Comparison of ENCODE assay signal across 11 cellular contexts in the genomic region with DNA sequence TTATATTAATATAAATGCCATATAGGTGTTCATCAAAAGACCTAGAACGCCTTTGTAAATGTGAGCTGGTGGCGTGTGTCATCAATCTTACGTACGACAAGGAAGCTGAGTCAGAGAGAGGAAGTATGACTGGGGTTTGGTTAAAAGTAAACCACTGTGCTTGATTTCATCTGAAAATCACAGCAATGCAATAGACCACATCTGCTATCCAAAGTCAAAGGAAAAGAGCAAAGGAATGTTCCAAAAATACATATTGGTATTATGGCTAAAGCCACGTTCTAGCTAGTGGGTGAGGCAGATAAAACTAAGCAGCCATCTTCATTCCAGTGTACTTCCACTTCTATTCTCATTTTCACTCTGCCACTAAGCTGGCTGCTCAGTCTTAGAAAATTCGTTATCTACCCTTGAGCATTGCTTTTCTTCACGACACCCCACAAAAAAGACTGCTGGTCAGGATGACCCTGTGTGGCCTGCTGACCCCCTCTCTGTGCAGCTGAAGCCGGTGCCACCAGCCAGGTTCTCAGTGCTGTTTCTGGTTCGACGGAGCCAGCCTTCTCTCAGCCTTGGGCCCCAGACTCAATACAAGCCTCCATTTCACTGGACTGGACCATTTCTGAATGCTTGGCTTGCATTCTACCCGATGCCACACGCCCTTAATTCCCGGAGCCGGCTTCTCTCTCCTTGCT. TPM values are rescaled to one million over a fixed set of nuclear protein-coding genes. Genes with fewer than 3 reads are reported as not detected.
A peak's percentile ranks its signal among the peaks of the same experiment; 100 is the strongest.
DNase-seq lines count a peak whose midpoint lies in the region; ATAC-seq, FAIRE-seq and TF ChIP-seq lines count a peak whose summit lies in the region.
"Had no signal": no experiment of that assay in that cellular context is flagged by ENCODE, and none has a peak within 500 bp of the region (broad histone marks: within the 10 kb centered on the region; RNA-seq: fewer than 3 reads in every experiment).

No MANE protein-coding gene starts in this region.

- H3K4me2 ChIP-seq in endothelial cell of umbilical vein (ENCODE audit: insufficient read depth, low read length): peak overlapping the region; percentile 77

- ATAC-seq in stimulated activated memory B cell treated with anti-CD40 and anti-IgM and Interleukin-4, amounts not matched to agents 10 μg/mL and 1 μg/mL and 100 μg/mL, for 72 hours: peak; percentile 62
- ATAC-seq in GM19455 (IDR thresholded peaks at IDR 0.05; ENCODE audit: unreplicated experiment): no peak

- peaks cover 75% of the 10 kb centered on the region for H3K27me3 Mint-ChIP-seq in activated T-cell treated with anti-CD3 and anti-CD28 coated beads, Interleukin-2, amount 50 U/mL, for 24 hours
- H3K27me3 Mint-ChIP-seq in stimulated activated memory B cell treated with anti-CD40 and anti-IgM and Interleukin-4, amounts not matched to agents 10 μg/mL and 1 μg/mL and 100 μg/mL, for 72 hours: peaks cover 10% of the 10 kb centered on the region

- no peak for DNase-seq in activated T-cell treated with anti-CD3 and anti-CD28 coated beads, Interleukin-2, amount 50 U/mL, for 24 hours
- DNase-seq in activated T-cell treated with anti-CD3 and anti-CD28 coated beads for 4 hours (no peak), RKO (ENCODE audit: low spot score) (peak; percentile 97), endothelial cell of umbilical vein (ENCODE audit: low read depth, low spot score) (peak; percentile 85), NCI-H187 (lab: John Stamatoyannopoulos, UW) (no peak), DMS 273 treated with DMSO at 0.1 percent for 48 hours (lab: John Stamatoyannopoulos, UW) (no peak)
- DNase-seq: Caco-2, NCI-H1436 had no signal

- intact Hi-C loops in endothelial cell of umbilical vein (cut with micrococcal nuclease): loop anchor here (1.0 to 10.0 kb wide), 4 partner anchors 26 to 1077 kb away; no protein-coding TSS in a partner anchor

- CTCF ChIA-PET in endothelial cell of umbilical vein (lab: Charles Lee): interaction anchor here (0.9 to 2.6 kb wide), 5 partner anchors 16 to 164 kb away, joined by 4 to 17 read pairs (median 7); partner anchors contain the start of gene SECISBP2

- no peak for TF ChIP-seq CTCF in endothelial cell of umbilical vein (IDR thresholded peaks at IDR 0.05; ENCODE audit: extremely low read depth in 1 of 2, insufficient read depth in 1 of 2, low read depth in 1 of 2, low read length in 2 of 2)

- no peaks in the 10 kb centered on the region for H3K9me3 Mint-ChIP-seq in activated T-cell treated with anti-CD3 and anti-CD28 coated beads, Interleukin-2, amount 50 U/mL, for 24 hours
- H3K9me3 Mint-ChIP-seq in stimulated activated memory B cell treated with anti-CD40 and anti-IgM and Interleukin-4, amounts not matched to agents 10 μg/mL and 1 μg/mL and 100 μg/mL, for 72 hours: peaks cover 3% of the 10 kb centered on the region

- dilution Hi-C loops in endothelial cell of umbilical vein (cut with MboI; ENCODE audit: extremely low pct_ligation_motif_present, low sequenced_read_pairs): no loop called here

- BruUV-seq in endothelial cell of umbilical vein (replicated peaks; lab: Mats Ljungman, UMichigan): no TSS peak

- H3K27ac ChIP-seq in endothelial cell of umbilical vein (ENCODE audit: insufficient read depth, low read depth, low read length): peak overlapping the region; percentile 96

- H3K4me1 Mint-ChIP-seq in activated T-cell treated with anti-CD3 and anti-CD28 coated beads, Interleukin-2, amount 50 U/mL, for 24 hours (ENCODE audit: low read depth): peaks cover 26% of the 10 kb centered on the region
- H3K4me1 Mint-ChIP-seq in stimulated activated memory B cell treated with anti-CD40 and anti-IgM and Interleukin-4, amounts not matched to agents 10 μg/mL and 1 μg/mL and 100 μg/mL, for 72 hours: peaks cover 31% of the 10 kb centered on the region

- H3K9me1 ChIP-seq in endothelial cell of umbilical vein (replicated peaks; ENCODE audit: control insufficient read depth, extremely low read depth, insufficient read depth, low read length): no peaks in the 10 kb centered on the region

- no peaks in the 10 kb centered on the region for H3K27me3 ChIP-seq in endothelial cell of umbilical vein (ENCODE audit: control insufficient read depth in 2 of 2, insufficient read depth in 2 of 2, low read length in 2 of 2)

- no peak overlapping the region for H3K4me3 ChIP-seq in endothelial cell of umbilical vein (replicated peaks in 1 of 3; ENCODE audit: insufficient read depth in 1 of 3, low read depth in 1 of 3, low read length in 3 of 3)

- no peak overlapping the region for H3K4me3 Mint-ChIP-seq in activated T-cell treated with anti-CD3 and anti-CD28 coated beads, Interleukin-2, amount 50 U/mL, for 24 hours
- no peak overlapping the region for H3K4me3 Mint-ChIP-seq in stimulated activated memory B cell treated with anti-CD40 and anti-IgM and Interleukin-4, amounts not matched to agents 10 μg/mL and 1 μg/mL and 100 μg/mL, for 72 hours

- H3K9me3 ChIP-seq in endothelial cell of umbilical vein (replicated peaks; ENCODE audit: control insufficient read depth, insufficient read depth, low read length): no peaks in the 10 kb centered on the region
- H3K9me3 ChIP-seq: Caco-2 had no signal

- H4K20me1 ChIP-seq in endothelial cell of umbilical vein (replicated peaks; ENCODE audit: control insufficient read depth, extremely low read depth, insufficient read depth, low read length): no peaks in the 10 kb centered on the region

- peaks cover 24% of the 10 kb centered on the region for H3K4me1 ChIP-seq in endothelial cell of umbilical vein (ENCODE audit: control insufficient read depth, extremely low read depth, insufficient read depth, low read length)
- H3K4me1 ChIP-seq: Caco-2 had no signal

- POLR2A ChIA-PET in endothelial cell of umbilical vein (lab: Charles Lee): interaction anchor here (1.5 to 1.9 kb wide), 2 partner anchors 17 to 25 kb away, joined by 6 to 7 read pairs; no protein-coding TSS in a partner anchor

- no peaks in the 10 kb centered on the region for H3K36me3 Mint-ChIP-seq in activated T-cell treated with anti-CD3 and anti-CD28 coated beads, Interleukin-2, amount 50 U/mL, for 24 hours (ENCODE audit: low read depth)
- no peaks in the 10 kb centered on the region for H3K36me3 Mint-ChIP-seq in stimulated activated memory B cell treated with anti-CD40 and anti-IgM and Interleukin-4, amounts not matched to agents 10 μg/mL and 1 μg/mL and 100 μg/mL, for 72 hours

- no peak for TF ChIP-seq POLR2A in endothelial cell of umbilical vein (IDR thresholded peaks at IDR 0.05; ENCODE audit: low read depth, low read length)

- FAIRE-seq in endothelial cell of umbilical vein (lab: Jason Lieb, UNC): peak; percentile 94

- H3K9ac ChIP-seq in endothelial cell of umbilical vein (replicated peaks; ENCODE audit: extremely low read depth, insufficient read depth, low read length): peak overlapping the region; percentile 59

- no peaks in the 10 kb centered on the region for H3K36me3 ChIP-seq in endothelial cell of umbilical vein (ENCODE audit: control insufficient read depth in 2 of 2, extremely low read depth in 1 of 2, insufficient read depth in 2 of 2, low read length in 2 of 2)

- peak overlapping the region; percentile 66 for H2AFZ ChIP-seq in endothelial cell of umbilical vein (ENCODE audit: low read depth, low read length)

- H3K79me2 ChIP-seq in endothelial cell of umbilical vein (ENCODE audit: control insufficient read depth, insufficient read depth, low read length): no peaks in the 10 kb centered on the region

- peak overlapping the region; percentile 33 for H3K27ac Mint-ChIP-seq in activated T-cell treated with anti-CD3 and anti-CD28 coated beads, Interleukin-2, amount 50 U/mL, for 24 hours
- no peak overlapping the region for H3K27ac Mint-ChIP-seq in stimulated activated memory B cell treated with anti-CD40 and anti-IgM and Interleukin-4, amounts not matched to agents 10 μg/mL and 1 μg/mL and 100 μg/mL, for 72 hours

TF ChIP-seq in endothelial cell of umbilical vein, 7 proteins besides CTCF, POLR2A, EP300 and RAD21:
- TF ChIP-seq POLR2AphosphoS5 (IDR thresholded peaks at IDR 0.05; ENCODE audit: insufficient read depth, low read depth, low read length) (peak; percentile 61), FOS (IDR thresholded peaks at IDR 0.05; ENCODE audit: borderline replicate concordance, insufficient read depth, low read length) (peak; percentile 98), MYC (IDR thresholded peaks at IDR 0.05; ENCODE audit: low read depth, low read length) (no peak), MAX (IDR thresholded peaks at IDR 0.05; ENCODE audit: insufficient read depth, insufficient read length) (no peak), GATA2 (IDR thresholded peaks at IDR 0.05; ENCODE audit: insufficient read depth, insufficient read length, low read depth, low read length) (peak; percentile 72), EZH2 (IDR thresholded peaks at IDR 0.05; ENCODE audit: borderline replicate concordance, low read depth, low read length, severe bottlenecking) (no peak), JUN (IDR thresholded peaks at IDR 0.05; ENCODE audit: borderline replicate concordance, insufficient read depth, insufficient read length, low read depth) (peak; percentile 95)

RNA-seq across cellular contexts. Expression of gene SHC3, which starts 23.8 kb away (rescaled TPM):
- total RNA-seq in endothelial cell of umbilical vein: 0.16 and 2.0 TPM in 2 replicates
- polyA plus RNA-seq in endothelial cell of umbilical vein: 1.0 and 1.1 TPM in 2 replicates
- polyA plus RNA-seq in endothelial cell of umbilical vein (2011; cell fraction: cytosol; rRNA removed): 1.0 and 1.3 TPM in 2 replicates
- polyA plus RNA-seq in endothelial cell of umbilical vein (2011; cell fraction: nucleus; rRNA removed): 1.8 and 2.1 TPM in 2 replicates
- 1.6 and 2.2 TPM in 2 replicates for polyA plus RNA-seq in endothelial cell of umbilical vein (2012)
- polyA minus RNA-seq in endothelial cell of umbilical vein: 1.8 and 2.6 TPM in 2 replicates
- 0.51 TPM for polyA minus RNA-seq in endothelial cell of umbilical vein (2011; cell fraction: cytosol; rRNA and poly(A)+ RNA removed)
- 1.2 TPM in 2 replicates for polyA minus RNA-seq in endothelial cell of umbilical vein (2011; cell fraction: nucleus; rRNA and poly(A)+ RNA removed)
- total RNA-seq: activated CD8-positive, alpha-beta memory T cell treated with anti-CD3 and anti-CD28 coated beads for 36 hours had no signal

Comparison
In these comparisons a context has a peak if more than half of its experiments do, and no peak if none do; other contexts are left out.
1. DNase-seq: peak in RKO (single experiment) and endothelial cell of umbilical vein (single experiment); none in activated T-cell treated with anti-CD3 and anti-CD28 coated beads, Interleukin-2, amount 50 U/mL, for 24 hours (single experiment), activated T-cell treated with anti-CD3 and anti-CD28 coated beads for 4 hours (single experiment), NCI-H187 (0 of 2) and DMS 273 treated with DMSO at 0.1 percent for 48 hours (single experiment).